In genomic region chr11:70141490-70142014, GRCh38 we compare ENCODE assay signal across 2 cellular contexts.
TF ChIP-seq lines count a peak whose summit lies in the region.

No MANE protein-coding gene starts in this region.

TF ChIP-seq in H1, 55 proteins besides CTCF, POLR2A, EP300 and RAD21 (continued from another document):
- TF ChIP-seq SIN3A (conservative IDR thresholded peaks at IDR 0.05 in 1 of 2, IDR thresholded peaks at IDR 0.05 in 1 of 2; ENCODE audit: low read depth in 1 of 2, low read length in 2 of 2), result peak in 1 of 2 experiments; percentile 56; a peak in 1 of 4 replicates
- peak in 1 of 2 experiments; percentile 79; a peak in 2 of 4 replicates for TF ChIP-seq HDAC2 (IDR thresholded peaks at IDR 0.05; ENCODE audit: borderline replicate concordance in 1 of 2, low read depth in 2 of 2, low read length in 2 of 2)
- TF ChIP-seq SP1 (IDR thresholded peaks at IDR 0.05; ENCODE audit: low read depth, low read length), result 0 out of 2 replicates have a peak, but pooled peaks have one; percentile 29

TF ChIP-seq in HepG2, 621 proteins besides CTCF, POLR2A, EP300 and RAD21 (continued from another document):
- TF ChIP-seq ZNF558 (CRISPR knock-in tag; IDR thresholded peaks at IDR 0.05; ENCODE audit: borderline replicate concordance) (no peak), SRSF1 (optimal IDR thresholded peaks at IDR 0.05; ENCODE audit: low read depth, low read length) (no peak), PAX8 (CRISPR knock-in tag; IDR thresholded peaks at IDR 0.05; ENCODE audit: borderline replicate concordance) (no peak)
